ENCODE assay signal across 1 cellular context in genomic region chr9:136726631-136727191, GRCh38.
TF ChIP-seq lines count a peak whose summit lies in the region.

No MANE protein-coding gene starts in this region.

TF ChIP-seq in GM12878, 131 proteins besides CTCF, POLR2A, EP300 and RAD21:
- TF ChIP-seq TCF12 (IDR thresholded peaks at IDR 0.05; ENCODE audit: low read depth, low read length) (peak; percentile 68), YY1 (IDR thresholded peaks at IDR 0.05; ENCODE audit: low read depth, low read length) (0 out of 2 replicates have a peak, but pooled peaks have one; percentile 47), NKRF (conservative IDR thresholded peaks at IDR 0.05) (0 out of 2 replicates have a peak, but pooled peaks have one; percentile 25), POLR2AphosphoS5 (IDR thresholded peaks at IDR 0.05; ENCODE audit: low read length) (peak; percentile 55; the same call in 1 of the 2 replicates), RAD51 (IDR thresholded peaks at IDR 0.05) (no peak), IRF3 (IDR thresholded peaks at IDR 0.05) (no peak), ATF3 (IDR thresholded peaks at IDR 0.05; ENCODE audit: borderline replicate concordance, extremely low read depth, low read depth, low read length) (no peak), PBX3 (IDR thresholded peaks at IDR 0.05; ENCODE audit: insufficient replicate concordance, low read depth, low read length) (peak; percentile 23), TCF7 (IDR thresholded peaks at IDR 0.05; ENCODE audit: borderline replicate concordance) (no peak), HDGF (IDR thresholded peaks at IDR 0.05) (no peak), TCF3 (IDR thresholded peaks at IDR 0.05; ENCODE audit: borderline replicate concordance, insufficient read depth, low read depth, low read length) (peak; percentile 12; the same call in 1 of the 2 replicates), CEBPZ (IDR thresholded peaks at IDR 0.05; ENCODE audit: low read depth, low read length) (no peak), KLF5 (IDR thresholded peaks at IDR 0.05; ENCODE audit: partially characterized antibody) (peak; percentile 37), BHLHE40 (IDR thresholded peaks at IDR 0.05; ENCODE audit: borderline replicate concordance in 1 of 2, low read depth in 2 of 2, low read length in 1 of 2) (peak; percentile 54 to 57; a peak in 3 of 4 replicates), IKZF2 (IDR thresholded peaks at IDR 0.05) (no peak), IKZF1 (conservative IDR thresholded peaks at IDR 0.05) (no peak), ZSCAN29 (IDR thresholded peaks at IDR 0.05) (peak; percentile 97), ELK1 (IDR thresholded peaks at IDR 0.05; ENCODE audit: low read depth, low read length) (no peak), ZBTB11 (CRISPR knock-in tag; IDR thresholded peaks at IDR 0.05) (no peak), RUNX3 (IDR thresholded peaks at IDR 0.05; ENCODE audit: low read length) (peak; percentile 49; the same call in 1 of the 2 replicates), MYB (IDR thresholded peaks at IDR 0.05; ENCODE audit: borderline replicate concordance, low read depth, low read length) (no peak), ZBED1 (IDR thresholded peaks at IDR 0.05; ENCODE audit: borderline replicate concordance) (peak; percentile 39; the same call in 1 of the 2 replicates), CREM (IDR thresholded peaks at IDR 0.05; ENCODE audit: low read depth) (peak; percentile 65), HCFC1 (IDR thresholded peaks at IDR 0.05; ENCODE audit: low read length) (peak; percentile 23; the same call in 1 of the 2 replicates), SMC3 (IDR thresholded peaks at IDR 0.05; ENCODE audit: borderline replicate concordance, low read length) (peak; percentile 12; the same call in 1 of the 2 replicates), SMARCA5 (IDR thresholded peaks at IDR 0.05) (peak; percentile 65), TBL1XR1 (IDR thresholded peaks at IDR 0.05; ENCODE audit: low read depth, low read length) (no peak), CREB1 (IDR thresholded peaks at IDR 0.05; ENCODE audit: low read depth) (peak; percentile 59; the same call in 1 of the 2 replicates), CEBPB (IDR thresholded peaks at IDR 0.05; ENCODE audit: borderline replicate concordance in 1 of 2, low read depth in 2 of 2, low read length in 2 of 2) (no peak), PKNOX1 (IDR thresholded peaks at IDR 0.05) (peak; percentile 26; the same call in 1 of the 2 replicates), MLLT1 (IDR thresholded peaks at IDR 0.05) (no peak), ZNF217 (IDR thresholded peaks at IDR 0.05) (no peak)
